17 cellular contexts compared by ENCODE assay signal in the genomic region with DNA sequence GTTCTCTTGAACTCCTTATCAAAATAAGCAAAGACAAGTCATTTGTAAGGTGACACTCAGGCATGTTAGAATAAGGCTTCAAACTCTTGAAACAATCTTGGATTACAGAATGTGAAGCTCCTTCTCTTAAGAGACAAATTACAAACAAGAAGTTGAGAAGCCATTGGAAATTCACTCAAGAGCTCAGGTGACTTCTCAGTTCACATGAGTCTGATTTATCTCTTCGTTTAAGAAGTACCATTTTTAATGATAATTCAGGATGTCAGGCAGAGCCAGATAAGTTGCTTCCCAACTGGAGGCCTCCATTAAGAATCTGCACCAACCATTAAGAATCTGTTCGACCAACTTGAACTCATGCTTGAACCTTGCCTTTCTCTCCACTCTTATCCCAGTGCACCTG.
DNase-seq lines count a peak whose midpoint lies in the region; ATAC-seq, FAIRE-seq and TF ChIP-seq lines count a peak whose summit lies in the region.
"Had no signal": no experiment of that assay in that cellular context is flagged by ENCODE, and none has a peak within 500 bp of the region (broad histone marks: within the 10 kb centered on the region; RNA-seq: fewer than 3 reads in every experiment).

No MANE protein-coding gene starts in this region.

- no peaks in the 10 kb centered on the region for H3K79me2 ChIP-seq in neural progenitor cell (ENCODE audit: low read depth)

- peak overlapping the region; percentile 73 for H3K27ac Mint-ChIP-seq in endodermal cell
- H3K27ac Mint-ChIP-seq in neural progenitor cell = no peak overlapping the region
- H3K27ac Mint-ChIP-seq: CD4-positive, CD25-positive, alpha-beta regulatory T cell had no signal

- no peak for TF ChIP-seq CTCF in A549 (IDR thresholded peaks at IDR 0.05)
- TF ChIP-seq CTCF in endodermal cell (conservative IDR thresholded peaks at IDR 0.05) = no peak
- no peak for TF ChIP-seq CTCF in neural progenitor cell (IDR thresholded peaks at IDR 0.05)

- H3F3A ChIP-seq in neural progenitor cell (ENCODE audit: low read depth) = peaks cover 55% of the 10 kb centered on the region

- FAIRE-seq in A549 (lab: Jason Lieb, UNC) = peak; percentile 63
- FAIRE-seq: HepG2, HTR-8/SVneo had no signal

- H3K4me1 Mint-ChIP-seq in endodermal cell = peaks cover 69% of the 10 kb centered on the region
- H3K4me1 Mint-ChIP-seq in neural progenitor cell = peaks cover 44% of the 10 kb centered on the region
- H3K4me1 Mint-ChIP-seq: CD4-positive, CD25-positive, alpha-beta regulatory T cell had no signal

- ATAC-seq in A549 (no peak), GM19328 (IDR thresholded peaks at IDR 0.05; ENCODE audit: unreplicated experiment) (no peak), GM21423 (IDR thresholded peaks at IDR 0.05; ENCODE audit: unreplicated experiment) (no peak)
- ATAC-seq: HepG2 had no signal

- H3K27me3 ChIP-seq in endodermal cell (ENCODE audit: control insufficient read depth, insufficient read depth, low read length, poor library complexity, severe bottlenecking) (no peaks in the 10 kb centered on the region), neural progenitor cell (no peaks in the 10 kb centered on the region)
- H3K27me3 ChIP-seq: BLaER1 treated with 17β-estradiol and CSF1 and Interleukin-3, amounts not matched to agents 10 nM and 100 nM had no signal

- no peak overlapping the region for H3K4me3 Mint-ChIP-seq in endodermal cell
- no peak overlapping the region for H3K4me3 Mint-ChIP-seq in neural progenitor cell
- H3K4me3 Mint-ChIP-seq: CD4-positive, CD25-positive, alpha-beta regulatory T cell had no signal

- no peak for TF ChIP-seq EP300 in A549 (IDR thresholded peaks at IDR 0.05)

- H3K9ac ChIP-seq in endodermal cell (ENCODE audit: extremely low read depth, low read length, poor library complexity, severe bottlenecking) (no peak overlapping the region), neural progenitor cell (no peak overlapping the region)
- H3K9ac ChIP-seq: BLaER1 treated with 17β-estradiol and CSF1 and Interleukin-3, amounts not matched to agents 10 nM and 100 nM had no signal

- H3K9me3 ChIP-seq in A549 = no peaks in the 10 kb centered on the region
- H3K9me3 ChIP-seq in endodermal cell (ENCODE audit: control insufficient read depth, low read length) = no peaks in the 10 kb centered on the region
- H3K9me3 ChIP-seq in neural progenitor cell (ENCODE audit: low read depth) = no peaks in the 10 kb centered on the region
- H3K9me3 ChIP-seq: BLaER1 treated with 17β-estradiol and CSF1 and Interleukin-3, amounts not matched to agents 10 nM and 100 nM had no signal

- no peaks in the 10 kb centered on the region for H3K9me3 Mint-ChIP-seq in endodermal cell
- H3K9me3 Mint-ChIP-seq in neural progenitor cell = no peaks in the 10 kb centered on the region
- H3K9me3 Mint-ChIP-seq: CD4-positive, CD25-positive, alpha-beta regulatory T cell had no signal

- H3K27me3 Mint-ChIP-seq in endodermal cell (ENCODE audit: insufficient read depth) (peaks cover 25% of the 10 kb centered on the region), neural progenitor cell (ENCODE audit: insufficient read depth, low read depth) (peaks cover 2% of the 10 kb centered on the region)
- H3K27me3 Mint-ChIP-seq: CD4-positive, CD25-positive, alpha-beta regulatory T cell had no signal

- TF ChIP-seq RAD21 in A549 (conservative IDR thresholded peaks at IDR 0.05 in 1 of 2, IDR thresholded peaks at IDR 0.05 in 1 of 2) = no peak

- DNase-seq in A549 (ENCODE audit: low read depth in 1 of 2, low spot score in 1 of 2) (no peak), SK-N-DZ (ENCODE audit: low spot score) (peak; percentile 74), endodermal cell (no peak), neural progenitor cell (ENCODE audit: low spot score) (no peak), NCI-H748 treated with DMSO at 0.1 percent for 48 hours (lab: John Stamatoyannopoulos, UW) (no peak)
- DNase-seq: 8988T; ACHN; CD4-positive, CD25-positive, alpha-beta regulatory T cell; DMS53; GF-D8; GOT3; HCEC 1CT had no signal

- H3K4me3 ChIP-seq in A549 (no peak overlapping the region), endodermal cell (ENCODE audit: low read length) (peak overlapping the region; percentile 28), neural progenitor cell (no peak overlapping the region)
- H3K4me3 ChIP-seq: BLaER1 treated with 17β-estradiol and CSF1 and Interleukin-3, amounts not matched to agents 10 nM and 100 nM had no signal

- 41% methylated on average over 2 of the region's 2 CpGs for WGBS in A549 (ENCODE audit: missing lambda C conversion rate)
- 87 to 100% methylated on average over 2 of the region's 2 CpGs for WGBS in endodermal cell (ENCODE audit: insufficient coverage in 1 of 2, insufficient read length in 1 of 2), 2 experiments

- no peaks in the 10 kb centered on the region for H4K20me1 ChIP-seq in neural progenitor cell (ENCODE audit: low read depth)
- H4K20me1 ChIP-seq: BLaER1 treated with 17β-estradiol and CSF1 and Interleukin-3, amounts not matched to agents 10 nM and 100 nM had no signal

- TF ChIP-seq POLR2A in A549 (IDR thresholded peaks at IDR 0.05; ENCODE audit: low read length) = no peak

- no peak overlapping the region for H2AFZ ChIP-seq in neural progenitor cell (replicated peaks)

- H3K36me3 ChIP-seq in endodermal cell (ENCODE audit: control insufficient read depth, insufficient read depth, low read length) (no peaks in the 10 kb centered on the region), neural progenitor cell (no peaks in the 10 kb centered on the region)
- H3K36me3 ChIP-seq: BLaER1 treated with 17β-estradiol and CSF1 and Interleukin-3, amounts not matched to agents 10 nM and 100 nM had no signal

- H3K36me3 Mint-ChIP-seq in endodermal cell (ENCODE audit: low read depth) (no peaks in the 10 kb centered on the region), neural progenitor cell (no peaks in the 10 kb centered on the region)
- H3K36me3 Mint-ChIP-seq: CD4-positive, CD25-positive, alpha-beta regulatory T cell had no signal

- CTCF ChIA-PET in A549 (lab: Yijun Ruan, JAX) = no interaction called here

- H3K4me1 ChIP-seq in A549 = peaks cover 13% of the 10 kb centered on the region
- peaks cover 22% of the 10 kb centered on the region for H3K4me1 ChIP-seq in endodermal cell (ENCODE audit: control insufficient read depth, insufficient read depth, low read length)
- peaks cover 80% of the 10 kb centered on the region for H3K4me1 ChIP-seq in neural progenitor cell

- no peak overlapping the region for H3K27ac ChIP-seq in A549
- no peak overlapping the region for H3K27ac ChIP-seq in endodermal cell (ENCODE audit: low read depth, low read length)
- peak overlapping the region; percentile 90 for H3K27ac ChIP-seq in neural progenitor cell
- H3K27ac ChIP-seq: BLaER1 treated with 17β-estradiol and CSF1 and Interleukin-3, amounts not matched to agents 10 nM and 100 nM had no signal

- H3K4me2 ChIP-seq in A549 (no peak overlapping the region), neural progenitor cell (peak overlapping the region; percentile 60)
- H3K4me2 ChIP-seq: BLaER1 treated with 17β-estradiol and CSF1 and Interleukin-3, amounts not matched to agents 10 nM and 100 nM had no signal

- POLR2A ChIA-PET in A549 (lab: Yijun Ruan, JAX) = no interaction called here

TF ChIP-seq in A549, 52 proteins besides CTCF, POLR2A, EP300 and RAD21:
- TF ChIP-seq CEBPB (IDR thresholded peaks at IDR 0.05) (no peak), JUN (IDR thresholded peaks at IDR 0.05) (no peak), ZSCAN20 (CRISPR knock-in tag; IDR thresholded peaks at IDR 0.05) (no peak), CBX2 (IDR thresholded peaks at IDR 0.05; ENCODE audit: borderline replicate concordance, low read depth) (no peak), ZC3H11A (IDR thresholded peaks at IDR 0.05) (no peak), HEYL (CRISPR knock-in tag; IDR thresholded peaks at IDR 0.05) (no peak), MAFK (IDR thresholded peaks at IDR 0.05; ENCODE audit: partially characterized antibody) (no peak), MYC (IDR thresholded peaks at IDR 0.05; ENCODE audit: borderline replicate concordance, low read length) (no peak), BHLHE40 (IDR thresholded peaks at IDR 0.05; ENCODE audit: low read depth, low read length) (no peak), PHF8 (IDR thresholded peaks at IDR 0.05; ENCODE audit: borderline replicate concordance, low read depth) (no peak), HOXA7 (CRISPR knock-in tag; IDR thresholded peaks at IDR 0.05) (no peak)
- TF ChIP-seq, protein P1, sequence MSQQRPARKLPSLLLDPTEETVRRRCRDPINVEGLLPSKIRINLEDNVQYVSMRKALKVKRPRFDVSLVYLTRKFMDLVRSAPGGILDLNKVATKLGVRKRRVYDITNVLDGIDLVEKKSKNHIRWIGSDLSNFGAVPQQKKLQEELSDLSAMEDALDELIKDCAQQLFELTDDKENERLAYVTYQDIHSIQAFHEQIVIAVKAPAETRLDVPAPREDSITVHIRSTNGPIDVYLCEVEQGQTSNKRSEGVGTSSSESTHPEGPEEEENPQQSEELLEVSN (IDR thresholded peaks at IDR 0.05; ENCODE audit: borderline replicate concordance, low read depth) = no peak
- TF ChIP-seq, protein P2, sequence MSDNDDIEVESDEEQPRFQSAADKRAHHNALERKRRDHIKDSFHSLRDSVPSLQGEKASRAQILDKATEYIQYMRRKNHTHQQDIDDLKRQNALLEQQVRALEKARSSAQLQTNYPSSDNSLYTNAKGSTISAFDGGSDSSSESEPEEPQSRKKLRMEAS (IDR thresholded peaks at IDR 0.05) = no peak
- TF ChIP-seq, protein P3, sequence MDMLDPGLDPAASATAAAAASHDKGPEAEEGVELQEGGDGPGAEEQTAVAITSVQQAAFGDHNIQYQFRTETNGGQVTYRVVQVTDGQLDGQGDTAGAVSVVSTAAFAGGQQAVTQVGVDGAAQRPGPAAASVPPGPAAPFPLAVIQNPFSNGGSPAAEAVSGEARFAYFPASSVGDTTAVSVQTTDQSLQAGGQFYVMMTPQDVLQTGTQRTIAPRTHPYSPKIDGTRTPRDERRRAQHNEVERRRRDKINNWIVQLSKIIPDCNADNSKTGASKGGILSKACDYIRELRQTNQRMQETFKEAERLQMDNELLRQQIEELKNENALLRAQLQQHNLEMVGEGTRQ (IDR thresholded peaks at IDR 0.05) = no peak
